ENCODE assay signal across 7 cellular contexts in genomic region chr12:57240926-57241555, GRCh38. TPM values are rescaled to one million over a fixed set of nuclear protein-coding genes. Genes with fewer than 3 reads are reported as not detected.
DNase-seq lines count a peak whose midpoint lies in the region; ATAC-seq and TF ChIP-seq lines count a peak whose summit lies in the region.

No MANE protein-coding gene starts in this region.

- H3K4me1 Mint-ChIP-seq in natural killer cell treated with Interleukin-12 subunit alpha and Interleukin-12 subunit beta and Interleukin-15 and Interleukin-18, amount 100 ng/mL, for 72 hours (ENCODE audit: low read depth in 2 of 2), result peaks cover 53 to 56% of the 10 kb centered on the region in 2 donors

- DNase-seq in GM03348 (ENCODE audit: low spot score) (peak; percentile 48), NCI-H1694 (lab: John Stamatoyannopoulos, UW) (peak; percentile 32), astrocyte of the cerebellum (ENCODE audit: low read depth) (no peak), NCI-H187 treated with DMSO at 0.1 percent for 48 hours (lab: John Stamatoyannopoulos, UW) (no peak), NOMO-1 treated with DMSO at 0.1 percent for 48 hours (lab: John Stamatoyannopoulos, UW; ENCODE audit: unreplicated experiment) (no peak), NCI-H2081 (lab: John Stamatoyannopoulos, UW) (no peak)
- no peak for DNase-seq in natural killer cell treated with Interleukin-12 subunit alpha and Interleukin-12 subunit beta and Interleukin-15 and Interleukin-18, amount 100 ng/mL, for 72 hours (ENCODE audit: low spot score)

- H3K4me3 ChIP-seq in astrocyte of the cerebellum (ENCODE audit: low read depth, low read length), result peak overlapping the region; percentile 49

- no peaks in the 10 kb centered on the region for H3K9me3 Mint-ChIP-seq in natural killer cell treated with Interleukin-12 subunit alpha and Interleukin-12 subunit beta and Interleukin-15 and Interleukin-18, amount 100 ng/mL, for 72 hours

- peak overlapping the region in 1 of 2 donors; percentile 79 for H3K27ac Mint-ChIP-seq in natural killer cell treated with Interleukin-12 subunit alpha and Interleukin-12 subunit beta and Interleukin-15 and Interleukin-18, amount 100 ng/mL, for 72 hours

- peaks cover 48 to 61% of the 10 kb centered on the region in 2 donors for H3K27me3 Mint-ChIP-seq in natural killer cell treated with Interleukin-12 subunit alpha and Interleukin-12 subunit beta and Interleukin-15 and Interleukin-18, amount 100 ng/mL, for 72 hours

- peak overlapping the region; percentile 91 for H3K4me3 Mint-ChIP-seq in natural killer cell treated with Interleukin-12 subunit alpha and Interleukin-12 subunit beta and Interleukin-15 and Interleukin-18, amount 100 ng/mL, for 72 hours

- in situ Hi-C loops in astrocyte of the cerebellum (cut with HindIII; ENCODE audit: low sequenced_read_pairs), result no loop called here

- no peaks in the 10 kb centered on the region for H3K36me3 Mint-ChIP-seq in natural killer cell treated with Interleukin-12 subunit alpha and Interleukin-12 subunit beta and Interleukin-15 and Interleukin-18, amount 100 ng/mL, for 72 hours

- no peak for ATAC-seq in natural killer cell treated with Interleukin-12 subunit alpha and Interleukin-12 subunit beta and Interleukin-15 and Interleukin-18, amount 100 ng/mL, for 72 hours

- no peak for TF ChIP-seq CTCF in astrocyte of the cerebellum (IDR thresholded peaks at IDR 0.05; ENCODE audit: low read depth, low read length, missing control alignments)

RNA-seq across cellular contexts. Expression of gene STAC3, which starts 9.9 kb away (rescaled TPM):
- total RNA-seq in natural killer cell treated with Interleukin-12 subunit alpha and Interleukin-12 subunit beta and Interleukin-15 and Interleukin-18, amount 100 ng/mL, for 72 hours, result 1 to 10 TPM; 2.5 to 6.1 TPM

RNA-seq across cellular contexts. Expression of gene SHMT2, which starts 11.5 kb away (rescaled TPM):
- total RNA-seq in natural killer cell treated with Interleukin-12 subunit alpha and Interleukin-12 subunit beta and Interleukin-15 and Interleukin-18, amount 100 ng/mL, for 72 hours, result 100 to 1,000 TPM; 262 to 355 TPM

RNA-seq across cellular contexts. Expression of gene NXPH4, which starts 24.4 kb away (rescaled TPM):
- under 1 TPM in 1 of 2 donors, not detected in 1; 0.73 TPM for total RNA-seq in natural killer cell treated with Interleukin-12 subunit alpha and Interleukin-12 subunit beta and Interleukin-15 and Interleukin-18, amount 100 ng/mL, for 72 hours

Comparison
In these comparisons a context has a peak if more than half of its experiments do, and no peak if none do; other contexts are left out.
1. DNase-seq: peak in GM03348 (single experiment) and NCI-H1694 (single experiment); none in astrocyte of the cerebellum (single experiment), natural killer cell treated with Interleukin-12 subunit alpha and Interleukin-12 subunit beta and Interleukin-15 and Interleukin-18, amount 100 ng/mL, for 72 hours (single experiment), NCI-H187 treated with DMSO at 0.1 percent for 48 hours (single experiment), NOMO-1 treated with DMSO at 0.1 percent for 48 hours (single experiment) and NCI-H2081 (0 of 2).